8 cellular contexts compared by ENCODE assay signal in genomic region chr12:124744659-124745467, GRCh38.
DNase-seq lines count a peak whose midpoint lies in the region; ATAC-seq and TF ChIP-seq lines count a peak whose summit lies in the region.

No MANE protein-coding gene starts in this region.

- no peak overlapping the region for H3K4me3 ChIP-seq in Caco-2 (ENCODE audit: low read depth, low read length)
- no peak overlapping the region for H3K4me3 ChIP-seq in HAP-1
- no peak overlapping the region for H3K4me3 ChIP-seq in lung

- intact Hi-C loops in Caco-2 (cut with micrococcal nuclease; ENCODE audit: unreplicated experiment) = loop anchor here (2.0 kb wide), 1 partner anchor 28 kb away; no protein-coding TSS in a partner anchor

- peak; percentile 56 to 82 for DNase-seq in Caco-2
- peak; percentile 76 to 89 for DNase-seq in HAP-1 (ENCODE audit: low spot score in 2 of 2)
- no peak for DNase-seq in lung (ENCODE audit: low spot score)
- no peak for DNase-seq in NCI-H2107 treated with DMSO at 0.1 percent for 48 hours (lab: John Stamatoyannopoulos, UW; ENCODE audit: unreplicated experiment)

- no TSS peak for BruUV-seq in Caco-2 (replicated peaks; lab: Mats Ljungman, UMichigan)

- no peaks in the 10 kb centered on the region for H3K9me3 Mint-ChIP-seq in Caco-2 (ENCODE audit: unreplicated experiment)

- TF ChIP-seq CTCF in Caco-2 (IDR thresholded peaks at IDR 0.05; ENCODE audit: insufficient read depth in 1 of 2, low read depth in 1 of 2, low read length in 1 of 2, severe bottlenecking in 1 of 2, unreplicated experiment in 1 of 2) (no peak), lung (IDR thresholded peaks at IDR 0.05; ENCODE audit: control extremely low read depth, extremely low read depth) (no peak)

- H3K27me3 ChIP-seq in Caco-2 (replicated peaks; ENCODE audit: control insufficient read depth, insufficient read depth, low read length) (no peaks in the 10 kb centered on the region), HAP-1 (ENCODE audit: low read depth) (no peaks in the 10 kb centered on the region), lung (ENCODE audit: control insufficient read depth, insufficient read depth) (no peaks in the 10 kb centered on the region)

- peaks cover 12% of the 10 kb centered on the region for H3K4me1 Mint-ChIP-seq in Caco-2 (ENCODE audit: low read depth, unreplicated experiment)

- H3K27ac ChIP-seq in lung (ENCODE audit: low read depth in 1 of 2, low read length in 1 of 2) = peak overlapping the region; percentile 0 to 63

- in situ Hi-C loops in HAP-1 (cut with MboI; ENCODE audit: low sequenced_read_pairs) = no loop called here

- H3K4me1 ChIP-seq in Caco-2 = peaks cover 12% of the 10 kb centered on the region
- H3K4me1 ChIP-seq in HAP-1 = peaks cover 8% of the 10 kb centered on the region
- peaks cover 0 to 10% of the 10 kb centered on the region in 2 donors for H3K4me1 ChIP-seq in lung (ENCODE audit: control insufficient read depth in 2 of 2, insufficient read depth in 2 of 2, low read length in 2 of 2)

- POLR2A ChIA-PET in Caco-2 (lab: Charles Lee) = no interaction called here

- H3K36me3 Mint-ChIP-seq in Caco-2 (ENCODE audit: insufficient read depth, unreplicated experiment) = peaks cover 9% of the 10 kb centered on the region

- ATAC-seq in SK-N-SH treated with all-trans-retinoic acid at 6 μM for 48 hours (0 out of 3 replicates have a peak, but pooled peaks have one; percentile 11), lung (ENCODE audit: insufficient read depth, low FRiP score) (no peak), GM21423 (IDR thresholded peaks at IDR 0.05; ENCODE audit: unreplicated experiment) (no peak), HG03159 (IDR thresholded peaks at IDR 0.05; ENCODE audit: unreplicated experiment) (no peak), HG02610 (IDR thresholded peaks at IDR 0.05; ENCODE audit: unreplicated experiment) (no peak)

- no peaks in the 10 kb centered on the region for H3K36me3 ChIP-seq in Caco-2 (ENCODE audit: control insufficient read depth, insufficient read depth, low read length)
- no peaks in the 10 kb centered on the region for H3K36me3 ChIP-seq in HAP-1 (replicated peaks)
- H3K36me3 ChIP-seq in lung (ENCODE audit: control insufficient read depth in 2 of 2, insufficient read depth in 2 of 2, low read length in 2 of 2) = no peaks in the 10 kb centered on the region

- H3K4me3 Mint-ChIP-seq in Caco-2 (ENCODE audit: unreplicated experiment) = no peak overlapping the region

- H3K27ac Mint-ChIP-seq in Caco-2 (ENCODE audit: unreplicated experiment) = peak overlapping the region; percentile 43

- no peaks in the 10 kb centered on the region for H3K27me3 Mint-ChIP-seq in Caco-2 (ENCODE audit: insufficient read depth, unreplicated experiment)

- CTCF ChIA-PET in Caco-2 (lab: Charles Lee) = no interaction called here

- 95 to 96% methylated on average over 15 of the region's 15 CpGs for WGBS in lung, 2 donors

- H3K9me3 ChIP-seq in Caco-2 (0 out of 2 replicates have a peak, but pooled peaks cover under 1% of the 10 kb centered on the region), HAP-1 (no peaks in the 10 kb centered on the region), lung (ENCODE audit: control insufficient read depth in 2 of 2, insufficient read depth in 1 of 2, low read length in 1 of 2) (no peaks in the 10 kb centered on the region)

TF ChIP-seq in SK-N-SH treated with all-trans-retinoic acid at 6 μM for 48 hours, 23 proteins besides CTCF, POLR2A, EP300 and RAD21:
- TF ChIP-seq SNAI2 (CRISPR knock-in tag; IDR thresholded peaks at IDR 0.05) = no peak
- TF ChIP-seq ZFP3 (CRISPR knock-in tag; IDR thresholded peaks at IDR 0.05) = 0 out of 2 replicates have a peak, but pooled peaks have one; percentile 18
TF ChIP-seq in SK-N-SH treated with all-trans-retinoic acid at 6 μM for 48 hours: peak in this region for 1.

Comparison
In these comparisons a context has a peak if more than half of its experiments do, and no peak if none do; other contexts are left out.
1. DNase-seq: peak in Caco-2 (2 of 2) and HAP-1 (2 of 2); none in lung (single experiment) and NCI-H2107 treated with DMSO at 0.1 percent for 48 hours (single experiment).